ENCODE assay signal across 32 cellular contexts in genomic region chr14:57549765-57550420, GRCh38. TPM values are rescaled to one million over a fixed set of nuclear protein-coding genes. Genes with fewer than 3 reads are reported as not detected.
DNase-seq lines count a peak whose midpoint lies in the region; ATAC-seq and TF ChIP-seq lines count a peak whose summit lies in the region.
"Had no signal": no experiment of that assay in that cellular context is flagged by ENCODE, and none has a peak within 500 bp of the region (broad histone marks: within the 10 kb centered on the region; RNA-seq: fewer than 3 reads in every experiment).

No MANE protein-coding gene starts in this region.

- H3K27ac ChIP-seq in esophagus squamous epithelium, result no peak overlapping the region
- H3K27ac ChIP-seq: A549, body of pancreas, gastroesophageal sphincter, left ventricle myocardium inferior, stomach, thyroid gland, VCaP had no signal

- TF ChIP-seq CTCF in esophagus squamous epithelium (IDR thresholded peaks at IDR 0.05), result no peak

- WGBS in esophagus squamous epithelium, 2 donors, result 76 to 81% methylated on average over 4 of the region's 4 CpGs

- no peak for TF ChIP-seq POLR2A in esophagus squamous epithelium (IDR thresholded peaks at IDR 0.05)

- H3K4me1 ChIP-seq in esophagus squamous epithelium, result no peaks in the 10 kb centered on the region
- H3K4me1 ChIP-seq: A549, BE2C, body of pancreas, gastroesophageal sphincter, left ventricle myocardium inferior, stomach, thyroid gland had no signal

- no peaks in the 10 kb centered on the region for H3K36me3 ChIP-seq in esophagus squamous epithelium
- H3K36me3 ChIP-seq: BE2C, gastroesophageal sphincter, left ventricle myocardium inferior, MG63, stomach, thyroid gland had no signal

- no peak overlapping the region for H3K4me3 ChIP-seq in esophagus squamous epithelium
- H3K4me3 ChIP-seq: A549, body of pancreas, gastroesophageal sphincter, left ventricle myocardium inferior, MG63, stomach, thyroid gland had no signal

- no peaks in the 10 kb centered on the region for H3K27me3 ChIP-seq in esophagus squamous epithelium
- H3K27me3 ChIP-seq: BE2C, body of pancreas, gastroesophageal sphincter, MG63, stomach, thyroid gland had no signal

- peaks cover 0 to 9% (median 8%) of the 10 kb centered on the region in 3 donors for H3K9me3 ChIP-seq in esophagus squamous epithelium
- H3K9me3 ChIP-seq: BE2C, body of pancreas, MG63, thyroid gland had no signal

- DNase-seq in kidney tubule cell (ENCODE audit: low spot score), result peak; percentile 48
- DNase-seq in amygdala (lab: John Stamatoyannopoulos, UW), result no peak
- DNase-seq in esophagus squamous epithelium (lab: John Stamatoyannopoulos, UW), result no peak
- no peak for DNase-seq in activated CD4-positive, CD25-positive, alpha-beta regulatory T cell treated with anti-CD3 and anti-CD28 coated beads, Interleukin-2, amount 50 U/mL, for 72 hours
- DNase-seq: activated CD4-positive, alpha-beta T cell treated with anti-CD3 and anti-CD28 coated beads, Interleukin-2, amount 10 ng/mL, durations not matched to agents 24 days and 14 days; activated T-cell treated with anti-CD3 and anti-CD28 coated beads, Interleukin-2, amount 50 U/mL, for 4 hours; BE2C; body of pancreas; CD8-positive, alpha-beta memory T cell; cerebellar nuclear complex; H7; hypothalamus; KG1; left ventricle myocardium inferior; MG63; naive B cell; NCI-H1105 treated with DMSO at 0.1 percent for 48 hours; NCI-H1930; NCI-H524 treated with DMSO at 0.1 percent for 48 hours; stomach; thyroid gland had no signal

- intact Hi-C loops in esophagus squamous epithelium (cut with DNase I), result no loop called here

- ATAC-seq in GM18870 (IDR thresholded peaks at IDR 0.05; ENCODE audit: unreplicated experiment) (peak; percentile 49), GM21447 (IDR thresholded peaks at IDR 0.05; ENCODE audit: unreplicated experiment) (peak; percentile 86), HG03159 (IDR thresholded peaks at IDR 0.05; ENCODE audit: unreplicated experiment) (peak; percentile 54), HG03342 (IDR thresholded peaks at IDR 0.05; ENCODE audit: unreplicated experiment) (no peak)
- ATAC-seq: A549; activated T-cell treated with anti-CD3 and anti-CD28 coated beads, Interleukin-2, amount 50 U/mL, for 4 hours; body of pancreas; gastroesophageal sphincter; Right ventricle myocardium inferior had no signal

RNA-seq across cellular contexts. Expression of gene CCDC198, which starts 56.2 kb away (rescaled TPM):
- total RNA-seq in esophagus squamous epithelium, result not detected
- total RNA-seq: activated CD4-positive, alpha-beta T cell treated with anti-CD3 and anti-CD28 coated beads, Interleukin-2, amount 10 ng/mL, durations not matched to agents 24 days and 14 days; activated T-cell treated with anti-CD3 and anti-CD28 coated beads, Interleukin-2, amount 50 U/mL, for 4 hours; CD8-positive, alpha-beta memory T cell; dermis microvascular lymphatic vessel endothelial cell; gastroesophageal sphincter; H7; left ventricle myocardium inferior; mesothelial cell of epicardium; pulmonary artery endothelial cell; Right ventricle myocardium inferior; thyroid gland had no signal
